ENCODE assay signal across 23 cellular contexts in genomic region chr5:158068964-158069363, GRCh38.
"Had no signal": no experiment of that assay in that cellular context is flagged by ENCODE, and none has a peak within 500 bp of the region (broad histone marks: within the 10 kb centered on the region; RNA-seq: fewer than 3 reads in every experiment).

No MANE protein-coding gene starts in this region.

- H3K36me3 ChIP-seq: adrenal gland had no signal

- H3K27me3 ChIP-seq: adrenal gland had no signal

- ATAC-seq: activated CD4-positive, alpha-beta T cell treated with anti-CD3 and anti-CD28 coated beads for 36 hours; activated T-helper 17 cell treated with anti-CD3 and anti-CD28 coated beads, Interleukin-2, amount 50 U/mL, for 72 hours; PC-3 had no signal

- H3K27ac ChIP-seq: adrenal gland, VCaP had no signal

- H3K9me3 ChIP-seq: adrenal gland had no signal

- H3K4me3 ChIP-seq: adrenal gland had no signal

- DNase-seq: activated CD4-positive, alpha-beta memory T cell treated with anti-CD3 and anti-CD28 coated beads, Interleukin-2, amount 10 ng/mL, durations not matched to agents 7 days and 5 days; activated CD4-positive, alpha-beta T cell treated with anti-CD3 and anti-CD28 coated beads for 36 hours; activated CD4-positive, alpha-beta T cell treated with anti-CD3 and anti-CD28 coated beads, Interleukin-2, amount 50 U/mL, for 1 hour; activated gamma-delta T cell; activated naive CD4-positive, alpha-beta T cell treated with anti-CD3 and anti-CD28 coated beads, Interleukin-2, amount 10 ng/mL, durations not matched to agents 7 days and 5 days; activated naive CD8-positive, alpha-beta T cell treated with anti-CD3 and anti-CD28 coated beads for 36 hours; activated T-cell treated with anti-CD3 and anti-CD28 coated beads for 4 hours; activated T-cell treated with anti-CD3 and anti-CD28 coated beads, Interleukin-2, amount 50 U/mL, for 48 hours; adrenal gland; anterior cingulate cortex; caudate nucleus; Kasumi-1; KBM-7; NCI-H1105 treated with DMSO at 0.1 percent for 48 hours; NCI-H1436 treated with DMSO at 0.1 percent for 48 hours; NCI-H187; NCI-H2081 treated with DMSO at 0.1 percent for 48 hours; NCI-H446; PC-3; SIG-M5; T-helper 1 cell had no signal
